Comparison of ENCODE assay signal across 21 cellular contexts in genomic region chr3:158810823-158811425, GRCh38. TPM values are rescaled to one million over a fixed set of nuclear protein-coding genes. Genes with fewer than 3 reads are reported as not detected.
DNase-seq lines count a peak whose midpoint lies in the region; ATAC-seq and TF ChIP-seq lines count a peak whose summit lies in the region.
"Had no signal": no experiment of that assay in that cellular context is flagged by ENCODE, and none has a peak within 500 bp of the region (broad histone marks: within the 10 kb centered on the region; RNA-seq: fewer than 3 reads in every experiment).

No MANE protein-coding gene starts in this region.

- TF ChIP-seq CTCF in KMS-11 (conservative IDR thresholded peaks at IDR 0.05; ENCODE audit: low read depth, low read length) (no peak), heart left ventricle (IDR thresholded peaks at IDR 0.05) (no peak)

- 0 out of 2 replicates have a peak, but pooled peaks cover 9% of the 10 kb centered on the region for H3K79me2 ChIP-seq in KMS-11 (ENCODE audit: insufficient read depth, low read depth)
- H3K79me2 ChIP-seq: parathyroid adenoma had no signal

- peaks cover 19% of the 10 kb centered on the region for H3K4me1 Mint-ChIP-seq in T-helper 17 cell

- H2AFZ ChIP-seq in KMS-11 (ENCODE audit: low read depth) = no peak overlapping the region
- H2AFZ ChIP-seq: parathyroid adenoma had no signal

- H3K4me3 ChIP-seq in KMS-11 (IDR thresholded peaks at IDR 0.05; ENCODE audit: insufficient read depth, low read depth, low read length) (no peak overlapping the region), heart left ventricle (no peak overlapping the region), subcutaneous abdominal adipose tissue (ENCODE audit: low read depth in 1 of 5, low read length in 5 of 5) (no peak overlapping the region)
- H3K4me3 ChIP-seq: testis had no signal

- peak overlapping the region; percentile 93; the same call in 1 of the 2 replicates for H3K4me2 ChIP-seq in KMS-11

- H3K27ac Mint-ChIP-seq in T-helper 17 cell = no peak overlapping the region
- H3K27ac Mint-ChIP-seq: B cell had no signal

- 78 to 95% (median 88%) methylated on average over 6 of the region's 6 CpGs for WGBS in heart left ventricle, 4 donors

- TF ChIP-seq POLR2A in heart left ventricle (IDR thresholded peaks at IDR 0.05) = no peak

- H3K27ac ChIP-seq in KMS-11 (no peak overlapping the region), heart left ventricle (peak overlapping the region in 3 of 12 donors; percentile 4 to 90 (median 22)), subcutaneous abdominal adipose tissue (ENCODE audit: low read depth, low read length) (peak overlapping the region; percentile 6)
- H3K27ac ChIP-seq: parathyroid adenoma, testis had no signal

- peaks cover 21% of the 10 kb centered on the region for H3K36me3 Mint-ChIP-seq in T-helper 17 cell (ENCODE audit: low read depth)

- H3K4me1 ChIP-seq in KMS-11 (ENCODE audit: low read depth, poor library complexity, severe bottlenecking) (peaks cover 47% of the 10 kb centered on the region), heart left ventricle (peaks cover 0 to 58% (median 0%) of the 10 kb centered on the region in 12 donors), subcutaneous abdominal adipose tissue (ENCODE audit: control insufficient read depth in 5 of 5, insufficient read depth in 5 of 5, low read length in 5 of 5) (peaks cover 0 to 18% (median 0%) of the 10 kb centered on the region in 5 donors)
- H3K4me1 ChIP-seq: parathyroid adenoma, testis had no signal

- H3K27me3 Mint-ChIP-seq in T-helper 17 cell = no peaks in the 10 kb centered on the region
- H3K27me3 Mint-ChIP-seq: B cell, naive B cell had no signal

- DNase-seq in SKM-1 (lab: John Stamatoyannopoulos, UW; ENCODE audit: unreplicated experiment) = peak; percentile 65
- DNase-seq in heart left ventricle = no peak
- DNase-seq in NCI-H446 treated with DMSO at 0.1 percent for 48 hours (lab: John Stamatoyannopoulos, UW) = no peak
- no peak for DNase-seq in mucosa of gallbladder (ENCODE audit: low spot score)
- no peak for DNase-seq in T-helper 17 cell
- DNase-seq: activated CD4-positive, CD25-positive, alpha-beta regulatory T cell treated with anti-CD3 and anti-CD28 coated beads, Interleukin-2, amount 50 U/mL, for 72 hours; activated effector memory CD4-positive, alpha-beta T cell treated with Interleukin-2 at 50 U/mL for 16 hours; foreskin melanocyte; H7; naive B cell; NCI-H187; NCI-H446; small intestine; T1000; testis had no signal

- H3K9me3 ChIP-seq in heart left ventricle = no peaks in the 10 kb centered on the region
- no peaks in the 10 kb centered on the region for H3K9me3 ChIP-seq in subcutaneous abdominal adipose tissue (ENCODE audit: control insufficient read depth in 5 of 5, low read length in 5 of 5)
- H3K9me3 ChIP-seq in T-helper 17 cell (ENCODE audit: control insufficient read depth, low read length, poor library complexity, severe bottlenecking) = no peaks in the 10 kb centered on the region
- H3K9me3 ChIP-seq: testis had no signal

- no peaks in the 10 kb centered on the region for H4K20me1 ChIP-seq in KMS-11 (ENCODE audit: insufficient read depth)

- H3K27me3 ChIP-seq in KMS-11 (ENCODE audit: insufficient read depth, low read depth) (no peaks in the 10 kb centered on the region), heart left ventricle (no peaks in the 10 kb centered on the region), subcutaneous abdominal adipose tissue (ENCODE audit: control insufficient read depth in 5 of 5, insufficient read depth in 4 of 5, low read length in 5 of 5) (no peaks in the 10 kb centered on the region)
- H3K27me3 ChIP-seq: testis had no signal

- H3K9ac ChIP-seq in KMS-11 (no peak overlapping the region), subcutaneous abdominal adipose tissue (ENCODE audit: low read length in 5 of 5) (no peak overlapping the region)
- H3K9ac ChIP-seq: parathyroid adenoma had no signal

- intact Hi-C loops in heart left ventricle (cut with DNase I) = no loop called here

- H3K4me3 Mint-ChIP-seq in T-helper 17 cell = no peak overlapping the region
- H3K4me3 Mint-ChIP-seq: B cell, naive B cell had no signal

- ATAC-seq in heart left ventricle (peak in 3 of 4 donors; percentile 50 to 52 (median 51)), GM21526 (IDR thresholded peaks at IDR 0.05; ENCODE audit: low FRiP score, unreplicated experiment) (no peak), T-helper 17 cell (no peak)
- ATAC-seq: left lobe of liver had no signal

- H3K36me3 ChIP-seq in KMS-11 (ENCODE audit: insufficient read depth) (0 out of 2 replicates have a peak, but pooled peaks cover 6% of the 10 kb centered on the region), heart left ventricle (peaks cover 0 to 95% (median 93%) of the 10 kb centered on the region in 9 donors), subcutaneous abdominal adipose tissue (ENCODE audit: control insufficient read depth in 5 of 5, insufficient read depth in 5 of 5, low read length in 5 of 5) (peaks cover 51 to 80% (median 62%) of the 10 kb centered on the region in 5 donors)

RNA-seq across cellular contexts. Expression of gene MFSD1, which starts 9.1 kb away (rescaled TPM):
- total RNA-seq in heart left ventricle = 10 to 100 TPM; 19.2 to 71.4 (median 35.7) TPM
- 10 to 100 TPM in 1 of 2 donors, 1 to 10 TPM in 1; 9.6 to 41.4 TPM for polyA plus RNA-seq in heart left ventricle
- total RNA-seq in mucosa of gallbladder = 53.1 TPM
- 10 to 100 TPM; 25.1 to 78.2 TPM for total RNA-seq in T-helper 17 cell

Comparison
In these comparisons a context has a peak if more than half of its experiments do, and no peak if none do; other contexts are left out.
1. ATAC-seq: peak in heart left ventricle (3 of 4); none in GM21526 (single experiment) and T-helper 17 cell (single experiment).